Comparison of ENCODE assay signal across 14 cellular contexts in genomic region chr4:175770555-175770954, GRCh38. TPM values are rescaled to one million over a fixed set of nuclear protein-coding genes. Genes with fewer than 3 reads are reported as not detected.
DNase-seq lines count a peak whose midpoint lies in the region; ATAC-seq, FAIRE-seq and TF ChIP-seq lines count a peak whose summit lies in the region.
"Had no signal": no experiment of that assay in that cellular context is flagged by ENCODE, and none has a peak within 500 bp of the region (broad histone marks: within the 10 kb centered on the region; RNA-seq: fewer than 3 reads in every experiment).

No MANE protein-coding gene starts in this region.

- no peak for TF ChIP-seq RAD21 in HepG2 (CRISPR knock-in tag; IDR thresholded peaks at IDR 0.05)

- no peak for TF ChIP-seq CTCF in Caco-2 (IDR thresholded peaks at IDR 0.05; ENCODE audit: insufficient read depth in 1 of 2, low read depth in 1 of 2, low read length in 1 of 2, severe bottlenecking in 1 of 2, unreplicated experiment in 1 of 2)
- no peak for TF ChIP-seq CTCF in HFFc6 (IDR thresholded peaks at IDR 0.05)
- no peak for TF ChIP-seq CTCF in HepG2 (CRISPR knock-in tag; IDR thresholded peaks at IDR 0.05)
- TF ChIP-seq CTCF in A673 (conservative IDR thresholded peaks at IDR 0.05; ENCODE audit: low read depth, low read length): no peak

- no peaks in the 10 kb centered on the region for H3K9me3 Mint-ChIP-seq in Caco-2 (ENCODE audit: unreplicated experiment)
- H3K9me3 Mint-ChIP-seq in HFFc6: no peaks in the 10 kb centered on the region
- H3K9me3 Mint-ChIP-seq: CD8-positive, alpha-beta T cell; WTC11 had no signal

- TF ChIP-seq POLR2A in HepG2 (IDR thresholded peaks at IDR 0.05; ENCODE audit: insufficient read depth in 1 of 2, low read depth in 2 of 2, low read length in 2 of 2): no peak

- H3K9me3 ChIP-seq in Caco-2: no peaks in the 10 kb centered on the region
- H3K9me3 ChIP-seq in HepG2 (ENCODE audit: low read length): no peaks in the 10 kb centered on the region
- no peaks in the 10 kb centered on the region for H3K9me3 ChIP-seq in A673 (ENCODE audit: low read depth, low read length, poor library complexity, severe bottlenecking)
- H3K9me3 ChIP-seq: esophagus squamous epithelium had no signal

- H3K4me3 ChIP-seq in Caco-2 (ENCODE audit: low read depth, low read length) (no peak overlapping the region), HepG2 (replicated peaks in 1 of 3; ENCODE audit: insufficient read depth in 1 of 3, low read depth in 2 of 3, low read length in 3 of 3) (peak overlapping the region; percentile 54 to 69 (median 69)), A673 (ENCODE audit: low read depth, low read length, poor library complexity, severe bottlenecking) (no peak overlapping the region)

- H3K4me1 Mint-ChIP-seq in Caco-2 (ENCODE audit: low read depth, unreplicated experiment) (no peaks in the 10 kb centered on the region), HFFc6 (ENCODE audit: low read depth) (peaks cover 15% of the 10 kb centered on the region)

- no peak for TF ChIP-seq EP300 in HepG2 (IDR thresholded peaks at IDR 0.05; ENCODE audit: low read depth in 2 of 2, low read length in 2 of 2)
- no peak for TF ChIP-seq EP300 in HepG2 (CRISPR knock-in tag; IDR thresholded peaks at IDR 0.05; ENCODE audit: borderline replicate concordance)

- 0 out of 2 replicates have a peak overlapping the region, but pooled peaks have one; percentile 49 for H3K9ac ChIP-seq in HepG2 (ENCODE audit: insufficient read depth, low read depth, low read length)

- H2AFZ ChIP-seq in HepG2 (ENCODE audit: low read length): peak overlapping the region; percentile 97

- no peaks in the 10 kb centered on the region for H4K20me1 ChIP-seq in HepG2 (ENCODE audit: insufficient read depth, low read length)

- peak; percentile 65 for ATAC-seq in HepG2
- ATAC-seq in HG03469 (IDR thresholded peaks at IDR 0.05; ENCODE audit: unreplicated experiment): no peak
- ATAC-seq: CD8-positive, alpha-beta T cell; WTC11 had no signal

- no peak overlapping the region for H3K27ac ChIP-seq in HepG2 (ENCODE audit: extremely low read length, insufficient read depth, low read length)
- H3K27ac ChIP-seq in A673 (ENCODE audit: low read depth, low read length, poor library complexity, severe bottlenecking): no peak overlapping the region
- H3K27ac ChIP-seq: esophagus squamous epithelium had no signal

- intact Hi-C loops in Caco-2 (cut with micrococcal nuclease; ENCODE audit: unreplicated experiment): no loop called here
- intact Hi-C loops in HepG2 (cut with micrococcal nuclease; ENCODE audit: unreplicated experiment): no loop called here
- intact Hi-C loops in A673 (cut with micrococcal nuclease; ENCODE audit: unreplicated experiment): no loop called here

- in situ Hi-C loops in HepG2 (cut with HindIII; ENCODE audit: extremely low pct_ligation_motif_present, low pct_unique_long_range_greater_than_20kb): no loop called here

- H3K36me3 ChIP-seq in Caco-2 (ENCODE audit: control insufficient read depth, insufficient read depth, low read length) (no peaks in the 10 kb centered on the region), HepG2 (replicated peaks in 1 of 2; ENCODE audit: control insufficient read depth in 1 of 2, insufficient read depth in 2 of 2, low read length in 2 of 2) (no peaks in the 10 kb centered on the region), A673 (ENCODE audit: insufficient read depth, low read length, poor library complexity, severe bottlenecking) (no peaks in the 10 kb centered on the region)
- H3K36me3 ChIP-seq: esophagus squamous epithelium had no signal

- BruUV-seq in Caco-2 (replicated peaks; lab: Mats Ljungman, UMichigan): no TSS peak
- BruUV-seq in HepG2 (replicated peaks; lab: Mats Ljungman, UMichigan): no TSS peak
- no TSS peak for BruUV-seq in A673 (replicated peaks; lab: Mats Ljungman, UMichigan)

- under 1% methylated on average over 5 of the region's 5 CpGs for WGBS in HepG2 (ENCODE audit: low lambda C conversion rate)

- H3K4me3 Mint-ChIP-seq in Caco-2 (ENCODE audit: unreplicated experiment) (peak overlapping the region; percentile 67), HFFc6 (peak overlapping the region; percentile 91)
- H3K4me3 Mint-ChIP-seq: CD8-positive, alpha-beta T cell; WTC11 had no signal

- H3K4me1 ChIP-seq in Caco-2: no peaks in the 10 kb centered on the region
- H3K4me1 ChIP-seq in HepG2 (ENCODE audit: insufficient read depth, low read length): peaks cover 13% of the 10 kb centered on the region; the same call in 1 of the 2 replicates
- no peaks in the 10 kb centered on the region for H3K4me1 ChIP-seq in A673 (ENCODE audit: insufficient read depth, low read length, poor library complexity, severe bottlenecking)
- H3K4me1 ChIP-seq: esophagus squamous epithelium had no signal

- H3K36me3 Mint-ChIP-seq in Caco-2 (ENCODE audit: insufficient read depth, unreplicated experiment): no peaks in the 10 kb centered on the region
- H3K36me3 Mint-ChIP-seq in HFFc6 (ENCODE audit: low read depth): no peaks in the 10 kb centered on the region
- H3K36me3 Mint-ChIP-seq: CD8-positive, alpha-beta T cell; WTC11 had no signal

- H3K27me3 Mint-ChIP-seq in Caco-2 (ENCODE audit: insufficient read depth, unreplicated experiment) (peaks cover 3% of the 10 kb centered on the region), HFFc6 (ENCODE audit: insufficient read depth) (no peaks in the 10 kb centered on the region)

- H3K27ac Mint-ChIP-seq in Caco-2 (ENCODE audit: unreplicated experiment) (no peak overlapping the region), HFFc6 (no peak overlapping the region)
- H3K27ac Mint-ChIP-seq: CD8-positive, alpha-beta T cell; WTC11 had no signal

- no peaks in the 10 kb centered on the region for H3K27me3 ChIP-seq in Caco-2 (replicated peaks; ENCODE audit: control insufficient read depth, insufficient read depth, low read length)
- no peaks in the 10 kb centered on the region for H3K27me3 ChIP-seq in HepG2 (ENCODE audit: control insufficient read depth in 1 of 2, insufficient read depth in 2 of 2, low read length in 2 of 2)
- no peaks in the 10 kb centered on the region for H3K27me3 ChIP-seq in A673 (replicated peaks; ENCODE audit: insufficient read depth, low read depth, low read length, poor library complexity)
- H3K27me3 ChIP-seq: esophagus squamous epithelium had no signal

- CTCF ChIA-PET in Caco-2 (lab: Charles Lee): no interaction called here
- CTCF ChIA-PET in HepG2 (lab: Yijun Ruan, JAX; ENCODE audit: low intra/inter-chr PET ratio, low total read pairs): no interaction called here
- CTCF ChIA-PET in A673 (lab: Charles Lee): no interaction called here

- POLR2A ChIA-PET in Caco-2 (lab: Charles Lee): no interaction called here
- POLR2A ChIA-PET in HepG2 (lab: Yijun Ruan, JAX): no interaction called here
- POLR2A ChIA-PET in A673 (lab: Charles Lee; ENCODE audit: low non-redundant PET): no interaction called here

- FAIRE-seq in HepG2 (lab: Jason Lieb, UNC): no peak
- FAIRE-seq: colon had no signal

- no peaks in the 10 kb centered on the region for H3K79me2 ChIP-seq in HepG2 (ENCODE audit: insufficient read depth, low read length)

- peak overlapping the region; percentile 79 for H3K4me2 ChIP-seq in HepG2 (ENCODE audit: low read depth, low read length)

- no peak for DNase-seq in Caco-2
- no peak for DNase-seq in HFFc6
- peak; percentile 12 for DNase-seq in RKO (ENCODE audit: low spot score)
- DNase-seq in HepG2 (ENCODE audit: low spot score): no peak
- no peak for DNase-seq in A673 (ENCODE audit: low spot score)
- no peak for DNase-seq in inferior parietal cortex (ENCODE audit: extremely low spot score)
- no peak for DNase-seq in activated gamma-delta T cell (lab: John Stamatoyannopoulos, UW)
- DNase-seq: activated CD8-positive, alpha-beta memory T cell treated with anti-CD3 and anti-CD28 coated beads, Interleukin-2, amount 50 U/mL, for 4 hours; CD8-positive, alpha-beta T cell; esophagus squamous epithelium; NCI-H1105 treated with DMSO at 0.1 percent for 48 hours had no signal

TF ChIP-seq in HepG2, 621 proteins besides CTCF, POLR2A, EP300 and RAD21 (continues in another document):
- no peak for TF ChIP-seq CHD4 (IDR thresholded peaks at IDR 0.05; ENCODE audit: borderline replicate concordance, low read length)

RNA-seq across cellular contexts. Expression of gene GPM6A, which starts 41.5 kb away (rescaled TPM):
- total RNA-seq in Caco-2 (2022) (not detected in 2 replicates), HepG2 (2016; rRNA removed; fragmentation: Illumina TruSeq; extraction: Trizol) (not detected in 2 replicates), A673 (2021) (0.11 TPM in 1 of 2 replicates, not detected in the other)
- not detected for total RNA-seq in HFFc6 (2021; fragmentation: NEBNext Ultra II Directional; extraction: Animal tissue kit (Norgen Biotek cat#: 25700))
- not detected in 2 replicates for total RNA-seq in HepG2 (2016; cell fraction: cytosol; rRNA removed; fragmentation: Illumina TruSeq; extraction: Trizol; ENCODE audit: low read depth)
- not detected in 2 replicates for total RNA-seq in HepG2 (2016; cell fraction: insoluble cytoplasmic fraction; rRNA removed; fragmentation: Illumina TruSeq; extraction: Trizol)
- total RNA-seq in HepG2 (2016; cell fraction: membrane; rRNA removed; fragmentation: Illumina TruSeq; extraction: Trizol): not detected in 2 replicates
- not detected in 2 replicates for total RNA-seq in HepG2 (2016; cell fraction: nucleus; rRNA removed; fragmentation: Illumina TruSeq; extraction: Trizol)
- not detected in 2 replicates for polyA plus RNA-seq in HepG2 (2011; rRNA removed)
- not detected in 2 replicates for polyA plus RNA-seq in HepG2 (2011; cell fraction: cytosol; rRNA removed)
- polyA plus RNA-seq in HepG2 (2011; cell fraction: nucleus; rRNA removed): not detected in 2 replicates
- not detected in 2 replicates for polyA plus RNA-seq in HepG2 (2012)
- not detected in 2 replicates for polyA plus RNA-seq in HepG2 (2016; cell fraction: cytosol; fragmentation: Illumina TruSeq; extraction: Trizol; ENCODE audit: low read depth)
- not detected in 2 replicates for polyA plus RNA-seq in HepG2 (2016; cell fraction: insoluble cytoplasmic fraction; fragmentation: Illumina TruSeq; extraction: Trizol; ENCODE audit: low read depth)
- not detected in 2 replicates for polyA plus RNA-seq in HepG2 (2016; cell fraction: membrane; fragmentation: Illumina TruSeq; extraction: Trizol; ENCODE audit: low read depth)
- not detected in 2 replicates for polyA plus RNA-seq in HepG2 (2016; cell fraction: nucleus; fragmentation: Illumina TruSeq; extraction: Trizol; ENCODE audit: insufficient read depth, low read depth)
- polyA minus RNA-seq in HepG2 (2011; rRNA and poly(A)+ RNA removed; ENCODE audit: low replicate concordance): not detected in 2 replicates
- polyA minus RNA-seq in HepG2 (2011; cell fraction: cytosol; rRNA and poly(A)+ RNA removed): not detected in 2 replicates
- polyA minus RNA-seq in HepG2 (2011; cell fraction: nucleus; rRNA and poly(A)+ RNA removed): not detected in 2 replicates

Comparison
In these comparisons a context has a peak if more than half of its experiments do, and no peak if none do; other contexts are left out.
1. H3K4me3 ChIP-seq: peak in HepG2 (3 of 3); none in Caco-2 (single experiment) and A673 (single experiment).